1 cellular context compared by ENCODE assay signal in genomic region chr1:234760303-234760723, GRCh38.
TF ChIP-seq lines count a peak whose summit lies in the region.

No MANE protein-coding gene starts in this region.

TF ChIP-seq in HepG2, 621 proteins besides CTCF, POLR2A, EP300 and RAD21 (continued from another document):
- TF ChIP-seq NR0B2 (CRISPR knock-in tag; IDR thresholded peaks at IDR 0.05) (no peak), ZBTB38 (CRISPR knock-in tag; IDR thresholded peaks at IDR 0.05) (0 out of 2 replicates have a peak, but pooled peaks have one; percentile 61), SALL1 (CRISPR knock-in tag; IDR thresholded peaks at IDR 0.05) (peak; percentile 32; the same call in 1 of the 2 replicates), PAXIP1 (CRISPR knock-in tag; conservative IDR thresholded peaks at IDR 0.05) (0 out of 2 replicates have a peak, but pooled peaks have one; percentile 32), ZFX (CRISPR knock-in tag; IDR thresholded peaks at IDR 0.05; ENCODE audit: low read depth) (peak; percentile 28; the same call in 1 of the 2 replicates), GABPA (IDR thresholded peaks at IDR 0.05; ENCODE audit: low read depth, low read length) (no peak), GABPA (CRISPR knock-in tag; IDR thresholded peaks at IDR 0.05; ENCODE audit: low read depth) (peak; percentile 61), ZMAT3 (CRISPR knock-in tag; conservative IDR thresholded peaks at IDR 0.05) (no peak)
- TF ChIP-seq, protein P1, sequence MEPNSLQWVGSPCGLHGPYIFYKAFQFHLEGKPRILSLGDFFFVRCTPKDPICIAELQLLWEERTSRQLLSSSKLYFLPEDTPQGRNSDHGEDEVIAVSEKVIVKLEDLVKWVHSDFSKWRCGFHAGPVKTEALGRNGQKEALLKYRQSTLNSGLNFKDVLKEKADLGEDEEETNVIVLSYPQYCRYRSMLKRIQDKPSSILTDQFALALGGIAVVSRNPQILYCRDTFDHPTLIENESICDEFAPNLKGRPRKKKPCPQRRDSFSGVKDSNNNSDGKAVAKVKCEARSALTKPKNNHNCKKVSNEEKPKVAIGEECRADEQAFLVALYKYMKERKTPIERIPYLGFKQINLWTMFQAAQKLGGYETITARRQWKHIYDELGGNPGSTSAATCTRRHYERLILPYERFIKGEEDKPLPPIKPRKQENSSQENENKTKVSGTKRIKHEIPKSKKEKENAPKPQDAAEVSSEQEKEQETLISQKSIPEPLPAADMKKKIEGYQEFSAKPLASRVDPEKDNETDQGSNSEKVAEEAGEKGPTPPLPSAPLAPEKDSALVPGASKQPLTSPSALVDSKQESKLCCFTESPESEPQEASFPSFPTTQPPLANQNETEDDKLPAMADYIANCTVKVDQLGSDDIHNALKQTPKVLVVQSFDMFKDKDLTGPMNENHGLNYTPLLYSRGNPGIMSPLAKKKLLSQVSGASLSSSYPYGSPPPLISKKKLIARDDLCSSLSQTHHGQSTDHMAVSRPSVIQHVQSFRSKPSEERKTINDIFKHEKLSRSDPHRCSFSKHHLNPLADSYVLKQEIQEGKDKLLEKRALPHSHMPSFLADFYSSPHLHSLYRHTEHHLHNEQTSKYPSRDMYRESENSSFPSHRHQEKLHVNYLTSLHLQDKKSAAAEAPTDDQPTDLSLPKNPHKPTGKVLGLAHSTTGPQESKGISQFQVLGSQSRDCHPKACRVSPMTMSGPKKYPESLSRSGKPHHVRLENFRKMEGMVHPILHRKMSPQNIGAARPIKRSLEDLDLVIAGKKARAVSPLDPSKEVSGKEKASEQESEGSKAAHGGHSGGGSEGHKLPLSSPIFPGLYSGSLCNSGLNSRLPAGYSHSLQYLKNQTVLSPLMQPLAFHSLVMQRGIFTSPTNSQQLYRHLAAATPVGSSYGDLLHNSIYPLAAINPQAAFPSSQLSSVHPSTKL (CRISPR knock-in tag; IDR thresholded peaks at IDR 0.05): peak; percentile 26; the same call in 1 of the 2 replicates
- TF ChIP-seq, protein P2, sequence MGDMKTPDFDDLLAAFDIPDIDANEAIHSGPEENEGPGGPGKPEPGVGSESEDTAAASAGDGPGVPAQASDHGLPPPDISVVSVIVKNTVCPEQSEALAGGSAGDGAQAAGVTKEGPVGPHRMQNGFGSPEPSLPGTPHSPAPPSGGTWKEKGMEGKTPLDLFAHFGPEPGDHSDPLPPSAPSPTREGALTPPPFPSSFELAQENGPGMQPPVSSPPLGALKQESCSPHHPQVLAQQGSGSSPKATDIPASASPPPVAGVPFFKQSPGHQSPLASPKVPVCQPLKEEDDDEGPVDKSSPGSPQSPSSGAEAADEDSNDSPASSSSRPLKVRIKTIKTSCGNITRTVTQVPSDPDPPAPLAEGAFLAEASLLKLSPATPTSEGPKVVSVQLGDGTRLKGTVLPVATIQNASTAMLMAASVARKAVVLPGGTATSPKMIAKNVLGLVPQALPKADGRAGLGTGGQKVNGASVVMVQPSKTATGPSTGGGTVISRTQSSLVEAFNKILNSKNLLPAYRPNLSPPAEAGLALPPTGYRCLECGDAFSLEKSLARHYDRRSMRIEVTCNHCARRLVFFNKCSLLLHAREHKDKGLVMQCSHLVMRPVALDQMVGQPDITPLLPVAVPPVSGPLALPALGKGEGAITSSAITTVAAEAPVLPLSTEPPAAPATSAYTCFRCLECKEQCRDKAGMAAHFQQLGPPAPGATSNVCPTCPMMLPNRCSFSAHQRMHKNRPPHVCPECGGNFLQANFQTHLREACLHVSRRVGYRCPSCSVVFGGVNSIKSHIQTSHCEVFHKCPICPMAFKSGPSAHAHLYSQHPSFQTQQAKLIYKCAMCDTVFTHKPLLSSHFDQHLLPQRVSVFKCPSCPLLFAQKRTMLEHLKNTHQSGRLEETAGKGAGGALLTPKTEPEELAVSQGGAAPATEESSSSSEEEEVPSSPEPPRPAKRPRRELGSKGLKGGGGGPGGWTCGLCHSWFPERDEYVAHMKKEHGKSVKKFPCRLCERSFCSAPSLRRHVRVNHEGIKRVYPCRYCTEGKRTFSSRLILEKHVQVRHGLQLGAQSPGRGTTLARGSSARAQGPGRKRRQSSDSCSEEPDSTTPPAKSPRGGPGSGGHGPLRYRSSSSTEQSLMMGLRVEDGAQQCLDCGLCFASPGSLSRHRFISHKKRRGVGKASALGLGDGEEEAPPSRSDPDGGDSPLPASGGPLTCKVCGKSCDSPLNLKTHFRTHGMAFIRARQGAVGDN (CRISPR knock-in tag; IDR thresholded peaks at IDR 0.05): peak; percentile 80
TF ChIP-seq in HepG2: peak in this region for 20.
